ENCODE assay signal across 8 cellular contexts in genomic region chr5:109928046-109928445, GRCh38.
"Had no signal": no experiment of that assay in that cellular context is flagged by ENCODE, and none has a peak within 500 bp of the region (broad histone marks: within the 10 kb centered on the region; RNA-seq: fewer than 3 reads in every experiment).

No MANE protein-coding gene starts in this region.

- DNase-seq: GDM1, GF-D8 had no signal

- FAIRE-seq: G401.6, GM12878, GM12891, GM12892, GM18507, GM19239 had no signal

- ATAC-seq: GM12878 had no signal

- H3K4me3 ChIP-seq: GM12878 had no signal
